In genomic region chr7:1674161-1675035, GRCh38 we compare ENCODE assay signal across 25 cellular contexts. TPM values are rescaled to one million over a fixed set of nuclear protein-coding genes. Genes with fewer than 3 reads are reported as not detected.
DNase-seq lines count a peak whose midpoint lies in the region; ATAC-seq and TF ChIP-seq lines count a peak whose summit lies in the region.
"Had no signal": no experiment of that assay in that cellular context is flagged by ENCODE, and none has a peak within 500 bp of the region (broad histone marks: within the 10 kb centered on the region; RNA-seq: fewer than 3 reads in every experiment).

No MANE protein-coding gene starts in this region.

- WGBS in SK-N-SH (ENCODE audit: low lambda C conversion rate): 60% methylated on average over 19 of the region's 21 CpGs
- WGBS in smooth muscle cell (ENCODE audit: low lambda C conversion rate): 90% methylated on average over 21 of the region's 21 CpGs

- H3K9me2 ChIP-seq in SK-N-SH: no peaks in the 10 kb centered on the region

- H3K9me3 Mint-ChIP-seq in CD14-positive monocyte: peaks cover 0 to 2% (median 0%) of the 10 kb centered on the region in 7 donors
- no peaks in the 10 kb centered on the region for H3K9me3 Mint-ChIP-seq in progenitor cell of endocrine pancreas (ENCODE audit: low read depth)
- H3K9me3 Mint-ChIP-seq: activated B cell treated with CpG ODN at 0.5 μM for 24 hours; activated CD4-positive, alpha-beta memory T cell treated with anti-CD3 and anti-CD28 coated beads for 36 hours; activated naive CD8-positive, alpha-beta T cell treated with anti-CD3 and anti-CD28 coated beads, Interleukin-2, amount 10 ng/mL, durations not matched to agents 7 days and 5 days had no signal

- H3K4me2 ChIP-seq in SK-N-SH (no peak overlapping the region), smooth muscle cell (no peak overlapping the region)

- H3K4me1 ChIP-seq in SK-N-SH (ENCODE audit: control insufficient read depth in 1 of 2, insufficient read depth in 2 of 2, low read depth in 1 of 2, low read length in 1 of 2) (peaks cover 0 to 88% of the 10 kb centered on the region in 2 experiments; a peak in 1 of 4 replicates), smooth muscle cell (ENCODE audit: low read depth) (peaks cover 3% of the 10 kb centered on the region)
- H3K4me1 ChIP-seq: testis had no signal

- H3K27ac Mint-ChIP-seq in CD14-positive monocyte (no peak overlapping the region), progenitor cell of endocrine pancreas (no peak overlapping the region)
- H3K27ac Mint-ChIP-seq: activated B cell treated with CpG ODN at 0.5 μM for 24 hours; activated CD4-positive, alpha-beta memory T cell treated with anti-CD3 and anti-CD28 coated beads for 36 hours; activated naive CD8-positive, alpha-beta T cell treated with anti-CD3 and anti-CD28 coated beads, Interleukin-2, amount 10 ng/mL, durations not matched to agents 7 days and 5 days had no signal

- H3K27ac ChIP-seq in SK-N-SH (ENCODE audit: low read depth in 2 of 2, low read length in 1 of 2): no peak overlapping the region; a peak in 1 of 4 replicates
- H3K27ac ChIP-seq in coronary artery: no peak overlapping the region
- no peak overlapping the region for H3K27ac ChIP-seq in smooth muscle cell (ENCODE audit: low read depth)
- H3K27ac ChIP-seq: spleen, testis had no signal

- H3K36me3 Mint-ChIP-seq in CD14-positive monocyte: no peaks in the 10 kb centered on the region
- no peaks in the 10 kb centered on the region for H3K36me3 Mint-ChIP-seq in progenitor cell of endocrine pancreas (ENCODE audit: insufficient read depth)
- H3K36me3 Mint-ChIP-seq: activated CD4-positive, alpha-beta memory T cell treated with anti-CD3 and anti-CD28 coated beads for 36 hours; activated naive CD8-positive, alpha-beta T cell treated with anti-CD3 and anti-CD28 coated beads, Interleukin-2, amount 10 ng/mL, durations not matched to agents 7 days and 5 days had no signal

- H3K4me3 ChIP-seq in SK-N-SH (ENCODE audit: low read depth in 2 of 2, low read length in 1 of 2) (no peak overlapping the region), coronary artery (no peak overlapping the region), smooth muscle cell (no peak overlapping the region)
- H3K4me3 ChIP-seq: K562, spleen, testis had no signal

- H3K79me2 ChIP-seq in SK-N-SH (ENCODE audit: insufficient read depth): no peaks in the 10 kb centered on the region
- no peaks in the 10 kb centered on the region for H3K79me2 ChIP-seq in smooth muscle cell (ENCODE audit: low read depth)

- POLR2A ChIA-PET in SK-N-SH (lab: Yijun Ruan, JAX): interaction anchor here (0.9 to 1.6 kb wide), 3 partner anchors 10 to 26 kb away, joined by 3 to 4 read pairs (median 3); no protein-coding TSS in a partner anchor

- TF ChIP-seq CTCF in SK-N-SH (IDR thresholded peaks at IDR 0.05): no peak
- TF ChIP-seq CTCF in CD14-positive monocyte (IDR thresholded peaks at IDR 0.05): no peak
- no peak for TF ChIP-seq CTCF in coronary artery (IDR thresholded peaks at IDR 0.05)
- no peak for TF ChIP-seq CTCF in progenitor cell of endocrine pancreas (IDR thresholded peaks at IDR 0.05; ENCODE audit: unreplicated experiment)
- no peak for TF ChIP-seq CTCF in smooth muscle cell (IDR thresholded peaks at IDR 0.05; ENCODE audit: borderline replicate concordance, insufficient read depth, poor library complexity, severe bottlenecking)

- H3K4me3 Mint-ChIP-seq in CD14-positive monocyte (no peak overlapping the region), progenitor cell of endocrine pancreas (ENCODE audit: low read depth) (no peak overlapping the region)
- H3K4me3 Mint-ChIP-seq: activated B cell treated with CpG ODN at 0.5 μM for 24 hours; activated CD4-positive, alpha-beta memory T cell treated with anti-CD3 and anti-CD28 coated beads for 36 hours; activated naive CD8-positive, alpha-beta T cell treated with anti-CD3 and anti-CD28 coated beads, Interleukin-2, amount 10 ng/mL, durations not matched to agents 7 days and 5 days had no signal

- TF ChIP-seq EP300 in SK-N-SH (IDR thresholded peaks at IDR 0.05; ENCODE audit: borderline replicate concordance in 1 of 2, low read depth in 1 of 2, low read length in 1 of 2): no peak

- intact Hi-C loops in CD14-positive monocyte (cut with micrococcal nuclease): no loop called here

- no peaks in the 10 kb centered on the region for H3F3A ChIP-seq in SK-N-SH (replicated peaks; ENCODE audit: insufficient read depth)
- no peaks in the 10 kb centered on the region for H3F3A ChIP-seq in smooth muscle cell (ENCODE audit: low read depth)

- TF ChIP-seq RAD21 in SK-N-SH (IDR thresholded peaks at IDR 0.05; ENCODE audit: low read length): no peak

- H4K20me1 ChIP-seq in SK-N-SH (ENCODE audit: insufficient read depth) (0 out of 2 replicates have a peak, but pooled peaks cover 8% of the 10 kb centered on the region), smooth muscle cell (ENCODE audit: low read depth) (peaks cover 63% of the 10 kb centered on the region)

- H3K27me3 Mint-ChIP-seq in CD14-positive monocyte (ENCODE audit: low read depth in 3 of 3) (peaks cover 23 to 49% (median 31%) of the 10 kb centered on the region in 3 donors), progenitor cell of endocrine pancreas (no peaks in the 10 kb centered on the region)

- H3K27me3 ChIP-seq in SK-N-SH (ENCODE audit: insufficient read depth) (peaks cover 36% of the 10 kb centered on the region), smooth muscle cell (ENCODE audit: low read depth) (peaks cover 9% of the 10 kb centered on the region)
- H3K27me3 ChIP-seq: testis had no signal

- H3K9ac ChIP-seq in SK-N-SH (no peak overlapping the region), smooth muscle cell (ENCODE audit: low read depth) (no peak overlapping the region)

- H2AFZ ChIP-seq in SK-N-SH (ENCODE audit: low read depth) (no peak overlapping the region), smooth muscle cell (ENCODE audit: low read depth) (no peak overlapping the region)

- DNase-seq in SK-N-SH: peak; percentile 27
- peak; percentile 30 for DNase-seq in CD14-positive monocyte (ENCODE audit: low spot score)
- DNase-seq in coronary artery (ENCODE audit: low spot score): peak; percentile 57
- DNase-seq in progenitor cell of endocrine pancreas (ENCODE audit: low spot score, unreplicated experiment): peak; percentile 6
- DNase-seq in stimulated activated CD8-positive, alpha-beta memory T cell treated with anti-CD3 and anti-CD28 coated beads, Interleukin-4, amount 100 ng/mL, for 48 hours: no peak
- no peak for DNase-seq in smooth muscle cell (lab: John Stamatoyannopoulos, UW; ENCODE audit: unreplicated experiment)
- DNase-seq: 8988T; activated B cell treated with CpG ODN at 0.5 μM for 24 hours; AML-193; DMS53; GDM1; kidney glomerular epithelial cell; mesenchymal stem cell; NCI-H446 treated with DMSO at 0.1 percent for 48 hours; SHP77 treated with DMSO at 0.1 percent for 48 hours; stimulated activated CD4-positive, alpha-beta T cell treated with anti-CD3 and anti-CD28 coated beads, Interleukin-2, amount 100 ng/mL, for 48 hours; stimulated activated naive CD4-positive, alpha-beta T cell; testis had no signal

- H3K9me3 ChIP-seq in SK-N-SH (no peaks in the 10 kb centered on the region), smooth muscle cell (replicated peaks; ENCODE audit: low read depth) (no peaks in the 10 kb centered on the region)
- H3K9me3 ChIP-seq: spleen, testis had no signal

- no peak for ATAC-seq in SK-N-SH treated with all-trans-retinoic acid at 6 μM for 48 hours
- no peak for ATAC-seq in GM19452 (IDR thresholded peaks at IDR 0.05; ENCODE audit: unreplicated experiment)

- H3K4me1 Mint-ChIP-seq in CD14-positive monocyte (no peaks in the 10 kb centered on the region), progenitor cell of endocrine pancreas (ENCODE audit: low read depth) (no peaks in the 10 kb centered on the region)
- H3K4me1 Mint-ChIP-seq: activated naive CD8-positive, alpha-beta T cell treated with anti-CD3 and anti-CD28 coated beads, Interleukin-2, amount 10 ng/mL, durations not matched to agents 7 days and 5 days had no signal

- CTCF ChIA-PET in SK-N-SH (lab: Yijun Ruan, JAX): interaction anchor here (0.6 to 1.2 kb wide), 3 partner anchors 10 to 95 kb away, joined by 3 to 4 read pairs (median 3); no protein-coding TSS in a partner anchor

- no peaks in the 10 kb centered on the region for H3K36me3 ChIP-seq in SK-N-SH (replicated peaks in 1 of 2; ENCODE audit: control insufficient read depth in 1 of 2, insufficient read depth in 2 of 2, low read length in 1 of 2)
- H3K36me3 ChIP-seq in smooth muscle cell (ENCODE audit: low read depth): no peaks in the 10 kb centered on the region
- H3K36me3 ChIP-seq: spleen had no signal

TF ChIP-seq in SK-N-SH, 30 proteins besides CTCF, POLR2A, EP300 and RAD21 (continues in another document):
- no peak for TF ChIP-seq GABPA (IDR thresholded peaks at IDR 0.05; ENCODE audit: low read depth)
- TF ChIP-seq SIN3A (IDR thresholded peaks at IDR 0.05; ENCODE audit: borderline replicate concordance, low read depth, low read length): no peak
- no peak for TF ChIP-seq TAF1 (IDR thresholded peaks at IDR 0.05; ENCODE audit: borderline replicate concordance, low read depth, low read length)
- no peak for TF ChIP-seq TCF12 (IDR thresholded peaks at IDR 0.05)
- no peak for TF ChIP-seq FOSL2 (IDR thresholded peaks at IDR 0.05; ENCODE audit: borderline replicate concordance, low read depth)
- no peak for TF ChIP-seq GATA2 (CRISPR knock-in tag; IDR thresholded peaks at IDR 0.05)
- TF ChIP-seq FOXM1 (IDR thresholded peaks at IDR 0.05; ENCODE audit: low read depth): no peak

TF ChIP-seq in SK-N-SH treated with all-trans-retinoic acid at 6 μM for 48 hours, 23 proteins besides CTCF, POLR2A, EP300 and RAD21 (continues in another document):
- TF ChIP-seq ARNTL (CRISPR knock-in tag; IDR thresholded peaks at IDR 0.05; ENCODE audit: borderline replicate concordance, low read depth): no peak
- TF ChIP-seq OSR1 (CRISPR knock-in tag; IDR thresholded peaks at IDR 0.05): no peak
- no peak for TF ChIP-seq CSDC2 (CRISPR knock-in tag; IDR thresholded peaks at IDR 0.05)
- no peak for TF ChIP-seq ESRRG (CRISPR knock-in tag; IDR thresholded peaks at IDR 0.05)
- TF ChIP-seq CREB5 (CRISPR knock-in tag; IDR thresholded peaks at IDR 0.05; ENCODE audit: low read depth): no peak

RNA-seq across cellular contexts. Expression of gene ELFN1, which starts 4.3 kb away (rescaled TPM):
- polyA plus RNA-seq in SK-N-SH (2012; rRNA removed) (0.05 and 0.06 TPM in 2 replicates), CD14-positive monocyte (not detected), smooth muscle cell (4.5 and 6.2 TPM in 2 replicates)
- polyA plus RNA-seq in SK-N-SH (2012; cell fraction: cytosol; rRNA removed): 0.01 and 0.03 TPM in 2 replicates
- 0.01 and 0.05 TPM in 2 replicates for polyA plus RNA-seq in SK-N-SH (2012; cell fraction: nucleus; rRNA removed)
- total RNA-seq in progenitor cell of endocrine pancreas (12.3 and 12.9 TPM in 2 replicates), smooth muscle cell (4.2 and 6.4 TPM in 2 replicates)
- total RNA-seq: activated B cell treated with CpG ODN at 0.5 μM for 24 hours; activated naive CD8-positive, alpha-beta T cell treated with anti-CD3 and anti-CD28 coated beads, Interleukin-2, amount 10 ng/mL, durations not matched to agents 7 days and 5 days; MCF 10A had no signal

Comparison
In these comparisons a context has a peak if more than half of its experiments do, and no peak if none do; other contexts are left out.
1. DNase-seq: peak in SK-N-SH (single experiment), CD14-positive monocyte (single experiment), coronary artery (single experiment) and progenitor cell of endocrine pancreas (single experiment); none in stimulated activated CD8-positive, alpha-beta memory T cell treated with anti-CD3 and anti-CD28 coated beads, Interleukin-4, amount 100 ng/mL, for 48 hours (single experiment) and smooth muscle cell (single experiment).